8 cellular contexts compared by ENCODE assay signal in genomic region chr1:93878501-93878888, GRCh38. TPM values are rescaled to one million over a fixed set of nuclear protein-coding genes. Genes with fewer than 3 reads are reported as not detected.
DNase-seq lines count a peak whose midpoint lies in the region; ATAC-seq, FAIRE-seq and TF ChIP-seq lines count a peak whose summit lies in the region.

No MANE protein-coding gene starts in this region.

- H3K36me3 Mint-ChIP-seq in T-cell = peaks cover 37% of the 10 kb centered on the region

- H3K4me3 Mint-ChIP-seq in T-cell = peak overlapping the region; percentile 96 to 98 (median 96)

- H3K27ac ChIP-seq in adrenal gland (peak overlapping the region; percentile 80 to 96 (median 81)), small intestine (ENCODE audit: low read depth in 1 of 2, low read length in 1 of 2) (peak overlapping the region; percentile 66 to 91)

- intact Hi-C loops in adrenal gland (cut with DNase I) = no loop called here

- H3K27me3 ChIP-seq in adrenal gland (no peaks in the 10 kb centered on the region), small intestine (ENCODE audit: control insufficient read depth in 2 of 2, insufficient read depth in 2 of 2, low read length in 2 of 2) (no peaks in the 10 kb centered on the region)

- H3K9me3 ChIP-seq in adrenal gland (replicated peaks in 1 of 3) (no peaks in the 10 kb centered on the region), small intestine (ENCODE audit: control insufficient read depth, low read depth) (no peaks in the 10 kb centered on the region)

- CTCF ChIA-PET in T-cell (lab: Charles Lee) = interaction anchor here (0.6 to 3.3 kb wide), 4 partner anchors 32 to 34 kb away, joined by 4 to 24 read pairs (median 8); partner anchors contain the start of gene GCLM (in 1 of the 2)

- no peak for TF ChIP-seq POLR2A in adrenal gland (IDR thresholded peaks at IDR 0.05)

- H3K4me1 Mint-ChIP-seq in T-cell = peaks cover 51 to 61% (median 59%) of the 10 kb centered on the region in 3 donors

- DNase-seq in AG08395 (ENCODE audit: low spot score) = peak; percentile 42
- DNase-seq in T-cell = peak; percentile 1 to 71 (median 46)
- peak; percentile 58 to 81 (median 71) for DNase-seq in adrenal gland
- DNase-seq in small intestine = peak; percentile 68
- DNase-seq in NCI-H1694 (lab: John Stamatoyannopoulos, UW) = no peak

- peaks cover 6 to 25% of the 10 kb centered on the region in 2 donors for H3K4me1 ChIP-seq in adrenal gland (replicated peaks in 1 of 2)
- H3K4me1 ChIP-seq in small intestine (ENCODE audit: control insufficient read depth in 2 of 2, insufficient read depth in 1 of 2, low read depth in 1 of 2, low read length in 1 of 2) = peaks cover 0 to 9% of the 10 kb centered on the region in 2 donors

- POLR2A ChIA-PET in T-cell (lab: Charles Lee) = interaction anchor here (0.6 to 2.0 kb wide), 2 partner anchors 20 to 32 kb away, joined by 6 to 16 read pairs; no protein-coding TSS in a partner anchor

- H3K36me3 ChIP-seq in adrenal gland (replicated peaks in 1 of 2) (peaks cover 0 to 40% of the 10 kb centered on the region in 2 donors), small intestine (ENCODE audit: control insufficient read depth in 2 of 2, insufficient read depth in 2 of 2, low read length in 2 of 2) (peaks cover 8 to 11% of the 10 kb centered on the region in 2 donors)

- H3K4me3 ChIP-seq in adrenal gland (peak overlapping the region; percentile 50 to 73 (median 58)), iPS-11a (ENCODE audit: low read depth, low read length) (peak overlapping the region; percentile 96), small intestine (ENCODE audit: low read depth in 1 of 2, low read length in 2 of 2) (peak overlapping the region; percentile 67 to 85)

- H3K27ac Mint-ChIP-seq in T-cell = peak overlapping the region; percentile 96 to 99

- FAIRE-seq in small intestine (lab: Jason Lieb, UNC) = no peak

- no peaks in the 10 kb centered on the region for H3K27me3 Mint-ChIP-seq in T-cell

- H3K9me3 Mint-ChIP-seq in T-cell = no peaks in the 10 kb centered on the region

- TF ChIP-seq CTCF in adrenal gland (IDR thresholded peaks at IDR 0.05) = no peak

- WGBS in adrenal gland, 4 donors = 0 to 2% (median 1%) methylated on average over 15 to 20 of the region's 20 CpGs
- 0% methylated on average over 20 of the region's 20 CpGs for WGBS in small intestine, 3 donors

- ATAC-seq in GM18909 (IDR thresholded peaks at IDR 0.05; ENCODE audit: poor library complexity, unreplicated experiment) (peak; percentile 68), HG03196 (IDR thresholded peaks at IDR 0.05; ENCODE audit: unreplicated experiment) (peak; percentile 64), T-cell (replicated peaks in 1 of 4) (peak; percentile 33 to 50 (median 46))

RNA-seq across cellular contexts. Expression of gene DNTTIP2, which starts 0.5 kb away (rescaled TPM):
- total RNA-seq in T-cell (10 to 100 TPM; 60.4 to 90.7 (median 69.8) TPM), adrenal gland (10 to 100 TPM; 12.9 to 81.1 (median 31.7) TPM)
- polyA plus RNA-seq in adrenal gland (100 to 1,000 TPM in 1 of 3 donors, 10 to 100 TPM in 2; 61.0 to 109 (median 61.7) TPM), small intestine (10 to 100 TPM; 31.0 to 60.8 (median 43.2) TPM)

RNA-seq across cellular contexts. Expression of gene GCLM, which starts 30.7 kb away (rescaled TPM):
- total RNA-seq in T-cell (10 to 100 TPM in 4 of 5 donors, 1 to 10 TPM in 1; 8.7 to 20.6 (median 17.9) TPM), adrenal gland (10 to 100 TPM; 17.9 to 53.7 (median 30.0) TPM)
- polyA plus RNA-seq in adrenal gland (10 to 100 TPM in 1 of 3 donors, 1 to 10 TPM in 2; 3.9 to 81.3 (median 7.2) TPM), small intestine (10 to 100 TPM in 2 of 3 donors, 1 to 10 TPM in 1; 8.8 to 62.6 (median 52.4) TPM)
